ENCODE assay signal across 11 cellular contexts in the genomic region with DNA sequence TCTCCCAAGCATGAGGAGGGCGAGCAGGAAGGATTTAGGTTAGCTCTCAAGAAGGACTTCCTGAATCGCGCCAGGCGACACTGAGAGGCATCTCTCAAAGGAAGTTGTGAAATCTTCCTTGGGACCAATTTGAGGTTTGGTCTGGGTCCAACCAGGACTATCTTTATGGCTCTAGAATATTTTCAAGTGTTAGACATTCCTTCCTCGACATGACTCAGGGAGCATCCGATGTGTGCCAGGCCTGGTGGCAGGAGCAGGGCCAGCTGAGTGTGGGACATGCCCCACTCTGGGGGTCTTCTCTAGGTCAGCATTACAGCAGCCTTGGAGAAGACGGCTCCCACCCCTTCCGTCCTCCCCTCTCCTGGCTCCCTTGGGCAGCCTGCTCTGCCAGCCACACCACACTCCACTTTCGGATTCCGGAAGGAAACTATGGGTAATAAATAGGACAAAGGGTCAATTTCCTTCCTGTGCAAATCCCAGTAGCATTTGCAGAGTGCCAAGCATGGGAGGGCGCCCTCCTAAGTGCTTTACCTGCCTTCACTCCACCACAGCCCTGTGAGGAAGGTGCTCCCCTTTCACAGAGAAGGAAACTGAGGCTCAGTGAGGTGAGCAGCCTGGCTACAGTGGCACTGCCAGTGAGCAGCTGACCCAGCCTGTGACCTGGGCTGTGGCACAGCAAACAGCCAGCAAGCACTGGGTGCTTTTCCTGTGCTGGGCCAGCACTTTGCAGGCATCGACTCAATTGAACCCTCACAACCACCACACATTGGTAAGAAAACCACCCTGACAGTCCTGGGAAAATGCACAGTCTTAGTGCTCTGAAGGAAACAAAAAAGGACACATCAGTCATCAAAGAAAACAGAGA. TPM values are rescaled to one million over a fixed set of nuclear protein-coding genes. Genes with fewer than 3 reads are reported as not detected.
DNase-seq lines count a peak whose midpoint lies in the region; ATAC-seq and TF ChIP-seq lines count a peak whose summit lies in the region.
"Not testable (repeated sequence)": the region's sequence is repeated elsewhere in the genome, so short reads cannot be mapped to it uniquely, and the experiment has no call there.
"Had no signal": no experiment of that assay in that cellular context is flagged by ENCODE, and none has a peak within 500 bp of the region (broad histone marks: within the 10 kb centered on the region; RNA-seq: fewer than 3 reads in every experiment).

No MANE protein-coding gene starts in this region.

- H3K36me3 ChIP-seq in GM23248 (ENCODE audit: low read depth); liver (ENCODE audit: control insufficient read depth in 4 of 4, insufficient read depth in 3 of 4, low read depth in 1 of 4, low read length in 3 of 4): not testable (repeated sequence)

- not testable (repeated sequence) for H4K20me1 ChIP-seq in GM23248 (ENCODE audit: insufficient read depth)

- not testable (repeated sequence) for H2AFZ ChIP-seq in GM23248

- peaks cover 12% of the 10 kb centered on the region for H3K4me1 ChIP-seq in GM23248 (ENCODE audit: insufficient read depth)
- not testable (repeated sequence) for H3K4me1 ChIP-seq in liver (ENCODE audit: control insufficient read depth in 4 of 4, insufficient read depth in 4 of 4, low read length in 3 of 4)

- not testable (repeated sequence) for TF ChIP-seq CTCF in AG04450 (IDR thresholded peaks at IDR 0.05; ENCODE audit: low read depth, low read length); NB4 (IDR thresholded peaks at IDR 0.05; ENCODE audit: low read depth, low read length); cardiac fibroblast (IDR thresholded peaks at IDR 0.05; ENCODE audit: low read depth, low read length); liver (IDR thresholded peaks at IDR 0.05; ENCODE audit: low read depth, low read length, missing input control)

- H3K9ac ChIP-seq in GM23248; liver (ENCODE audit: low read depth in 1 of 2, low read length in 2 of 2): not testable (repeated sequence)

- not testable (repeated sequence) for H3K4me2 ChIP-seq in GM23248 (ENCODE audit: unreplicated experiment)

- H3F3A ChIP-seq in GM23248 (ENCODE audit: insufficient read depth), result peaks cover 14% of the 10 kb centered on the region

- not testable (repeated sequence) for TF ChIP-seq POLR2A in NB4 (IDR thresholded peaks at IDR 0.05; ENCODE audit: extremely low read depth, insufficient read length)

- peak; percentile 23 for ATAC-seq in Right ventricle myocardium inferior

- in situ Hi-C loops in GM23248 (cut with MboI), result not testable (repeated sequence)

- H3K9me3 ChIP-seq in AG04450 (ENCODE audit: control insufficient read depth, insufficient read depth, low read length); GM23248 (ENCODE audit: low read depth); liver (ENCODE audit: control insufficient read depth in 4 of 4, low read length in 3 of 4): not testable (repeated sequence)

- intact Hi-C loops in Right ventricle myocardium inferior (cut with DNase I), result not testable (repeated sequence)

- peak; percentile 15 for DNase-seq in AG04450 (ENCODE audit: low read depth, low spot score)
- peak; percentile 91 for DNase-seq in GM23248
- peak; percentile 63 for DNase-seq in NB4 (ENCODE audit: low read depth)
- peak; percentile 72 for DNase-seq in T1000 (lab: John Stamatoyannopoulos, UW)
- DNase-seq in cardiac fibroblast (ENCODE audit: low read depth in 2 of 2), result peak; percentile 84 to 90
- DNase-seq in Right ventricle myocardium inferior (ENCODE audit: missing footprints), result peak; percentile 45
- peak; percentile 70 for DNase-seq in skeletal muscle cell (ENCODE audit: low read depth)

- H3K9me2 ChIP-seq in GM23248 (ENCODE audit: insufficient read depth), result not testable (repeated sequence)

- 0 to 2% methylated on average over 3 to 6 of the region's 12 CpGs for WGBS in GM23248 (ENCODE audit: low coverage in 1 of 2, low lambda C conversion rate in 2 of 2, missing lambda C conversion rate in 2 of 2), 2 experiments
- WGBS in liver, result 21% methylated on average over 6 of the region's 12 CpGs

- not testable (repeated sequence) for H3K4me3 ChIP-seq in AG04450 (ENCODE audit: low read depth, low read length); GM23248; NB4 (ENCODE audit: low read depth, low read length); cardiac fibroblast (replicated peaks in 1 of 2; ENCODE audit: low read depth in 2 of 2, low read length in 2 of 2); liver (ENCODE audit: low read depth in 1 of 3, low read length in 3 of 3); skeletal muscle cell (ENCODE audit: low read depth, low read length)

- POLR2A ChIA-PET in AG04450 (lab: Yijun Ruan, JAX), result not testable (repeated sequence)

- TF ChIP-seq RAD21 in liver (IDR thresholded peaks at IDR 0.05), result not testable (repeated sequence)

- H3K27ac ChIP-seq in AG04450 (ENCODE audit: low read depth, low read length); GM23248: not testable (repeated sequence)
- peak overlapping the region; percentile 65 to 76 for H3K27ac ChIP-seq in liver (ENCODE audit: low read depth in 1 of 2, low read length in 2 of 2)

- not testable (repeated sequence) for H3K27me3 ChIP-seq in AG04450 (ENCODE audit: control insufficient read depth, insufficient read depth, low read length); GM23248 (replicated peaks; ENCODE audit: insufficient read depth); liver (ENCODE audit: control insufficient read depth in 4 of 4, insufficient read depth in 4 of 4, low read length in 3 of 4)

- H3K79me2 ChIP-seq in GM23248 (ENCODE audit: insufficient read depth), result not testable (repeated sequence)

- CTCF ChIA-PET in AG04450 (lab: Charles Lee), result not testable (repeated sequence)

RNA-seq across cellular contexts. Expression of a gene that starts 31.0 kb away (rescaled TPM):
- 95.0 and 122 TPM in 2 replicates for polyA plus RNA-seq in AG04450 (2011; rRNA removed)
- 152 and 153 TPM in 2 replicates for polyA minus RNA-seq in AG04450 (2011; rRNA and poly(A)+ RNA removed)
- total RNA-seq in GM23248 (2014; rRNA removed; shearing (Covaris generic)), result 292 TPM in 2 replicates
- 68.4 and 73.5 TPM in 2 replicates for polyA plus RNA-seq in GM23248 (2016; fragmentation: Nextera tagmentation; extraction: Ambion mirVana)
- 312 TPM for total RNA-seq in Right ventricle myocardium inferior
- 10 to 100 TPM; 31.5 to 61.9 TPM for total RNA-seq in liver
- 10 to 100 TPM; 21.2 to 37.9 TPM for polyA plus RNA-seq in liver

RNA-seq across cellular contexts. Expression of a gene that starts 39.4 kb away (rescaled TPM):
- polyA plus RNA-seq in AG04450 (2011; rRNA removed) (not detected in 2 replicates), GM23248 (2016; fragmentation: Nextera tagmentation; extraction: Ambion mirVana) (not detected in 2 replicates), liver (under 1 TPM in 1 of 2 donors, not detected in 1; 0.26 TPM)
- polyA minus RNA-seq in AG04450 (2011; rRNA and poly(A)+ RNA removed), result not detected in 2 replicates
- not detected in 2 replicates for total RNA-seq in GM23248 (2014; rRNA removed; shearing (Covaris generic))
- total RNA-seq in Right ventricle myocardium inferior (not detected), liver (under 1 TPM in 1 of 2 donors, not detected in 1; 0.17 TPM)
- total RNA-seq: activated CD4-positive, alpha-beta T cell treated with anti-CD3 and anti-CD28 coated beads, Interleukin-2, amount 10 ng/mL, durations not matched to agents 7 days and 5 days; lung microvascular endothelial cell; subcutaneous adipose tissue had no signal

Comparison
In these comparisons a context has a peak if more than half of its experiments do, and no peak if none do; other contexts are left out.
1. DNase-seq: peak in every context shown above with its lines; median percentile 91 in GM23248; 87 in cardiac fibroblast; 72 in T1000; 70 in skeletal muscle cell; 63 in NB4; 45 in Right ventricle myocardium inferior; 15 in AG04450.